17 cellular contexts compared by ENCODE assay signal in the genomic region with DNA sequence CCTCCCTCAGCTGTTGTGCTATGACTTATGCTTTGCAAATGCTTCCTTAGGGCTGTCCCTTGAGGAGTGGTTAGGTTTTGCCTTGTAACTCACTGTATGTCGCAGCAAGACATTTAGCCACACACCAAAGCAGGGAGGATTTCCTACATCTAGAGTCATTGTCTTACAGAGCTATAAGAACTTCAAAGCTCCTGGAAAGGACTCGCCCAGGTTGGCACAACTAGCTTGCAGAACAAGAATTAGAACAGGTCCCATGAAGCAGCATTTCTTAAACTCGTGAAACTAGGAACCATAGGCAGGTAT.
"Had no signal": no experiment of that assay in that cellular context is flagged by ENCODE, and none has a peak within 500 bp of the region (broad histone marks: within the 10 kb centered on the region; RNA-seq: fewer than 3 reads in every experiment).

No MANE protein-coding gene starts in this region.

- H3K27me3 ChIP-seq: breast epithelium had no signal

- H3K36me3 ChIP-seq: breast epithelium, lower lobe of right lung had no signal

- H3K9me3 ChIP-seq: breast epithelium, lower lobe of right lung had no signal

- H3K27ac ChIP-seq: breast epithelium, lower lobe of right lung had no signal

- H3K4me3 ChIP-seq: breast epithelium, lower lobe of right lung had no signal

- H3K4me1 ChIP-seq: breast epithelium had no signal

- DNase-seq: activated B cell treated with CpG ODN at 0.5 μM for 24 hours; activated CD4-positive, alpha-beta T cell treated with anti-CD3 and anti-CD28 coated beads, Interleukin-2, amount 10 ng/mL, durations not matched to agents 7 days and 5 days; activated CD8-positive, alpha-beta memory T cell treated with anti-CD3 and anti-CD28 coated beads, Interleukin-2, amount 50 U/mL, for 4 hours; activated naive CD4-positive, alpha-beta T cell treated with anti-CD3 and anti-CD28 coated beads for 36 hours; activated T-cell treated with anti-CD3 and anti-CD28 coated beads, Interleukin-2, amount 50 U/mL, for 4 hours; cortex of kidney; foreskin fibroblast; hippocampal formation; left cardiac atrium; lower lobe of right lung; nephron progenitor cell; stimulated activated CD4-positive, alpha-beta T cell treated with anti-CD3 and anti-CD28 coated beads, Interleukin-2, amount 100 ng/mL, for 24 hours; stimulated activated naive CD8-positive, alpha-beta T cell treated with anti-CD3 and anti-CD28 coated beads, Interleukin-15, Interleukin-2, amounts not matched to agents 100 U/mL and 50 U/mL, for 24 hours; substantia nigra; T-cell; trophoblast cell had no signal
